ENCODE assay signal across 1 cellular context in genomic region chrX:125012585-125012984, GRCh38.
TF ChIP-seq lines count a peak whose summit lies in the region.

No MANE protein-coding gene starts in this region.

TF ChIP-seq in K562, 482 proteins besides CTCF, POLR2A, EP300 and RAD21 (continued from another document):
- TF ChIP-seq CTCFL (IDR thresholded peaks at IDR 0.05; ENCODE audit: borderline replicate concordance, insufficient read depth, low read depth, low read length, poor library complexity, severe bottlenecking): no peak
- TF ChIP-seq ZNF511 (CRISPR knock-in tag; IDR thresholded peaks at IDR 0.05): no peak
- no peak for TF ChIP-seq COPS2 (conservative IDR thresholded peaks at IDR 0.05)
- TF ChIP-seq SIRT6 (IDR thresholded peaks at IDR 0.05; ENCODE audit: low read depth, low read length): no peak
- no peak for TF ChIP-seq ZNF280A (IDR thresholded peaks at IDR 0.05; ENCODE audit: low read depth, partially characterized antibody)
- no peak for TF ChIP-seq HDAC3 (IDR thresholded peaks at IDR 0.05; ENCODE audit: borderline replicate concordance, partially characterized antibody)
- TF ChIP-seq ZKSCAN1 (IDR thresholded peaks at IDR 0.05; ENCODE audit: low read depth, low read length): no peak
- no peak for TF ChIP-seq RNF2 (IDR thresholded peaks at IDR 0.05)
- 0 out of 2 replicates have a peak, but pooled peaks have one; percentile 31 for TF ChIP-seq MAFG (tag; conservative IDR thresholded peaks at IDR 0.05)
- TF ChIP-seq EHMT2 (IDR thresholded peaks at IDR 0.05): no peak
- TF ChIP-seq ARID3B (CRISPR knock-in tag; IDR thresholded peaks at IDR 0.05; ENCODE audit: borderline replicate concordance): no peak
- no peak for TF ChIP-seq RBM34 (IDR thresholded peaks at IDR 0.05; ENCODE audit: borderline replicate concordance, insufficient read depth, low read length)
- TF ChIP-seq ZNF551 (CRISPR knock-in tag; IDR thresholded peaks at IDR 0.05): no peak
- TF ChIP-seq MAFF (IDR thresholded peaks at IDR 0.05; ENCODE audit: low read length): peak; percentile 27; the same call in 1 of the 2 replicates
- TF ChIP-seq ARID4B (CRISPR knock-in tag; IDR thresholded peaks at IDR 0.05): no peak
- TF ChIP-seq ETS2 (tag; IDR thresholded peaks at IDR 0.05; ENCODE audit: borderline replicate concordance, poor library complexity, severe bottlenecking): no peak
- no peak for TF ChIP-seq E2F3 (CRISPR knock-in tag; IDR thresholded peaks at IDR 0.05)
- no peak for TF ChIP-seq ZKSCAN8 (CRISPR knock-in tag; IDR thresholded peaks at IDR 0.05)
- TF ChIP-seq SMARCC2 (IDR thresholded peaks at IDR 0.05; ENCODE audit: low read depth): no peak
- TF ChIP-seq SUPT5H (IDR thresholded peaks at IDR 0.05): no peak
- no peak for TF ChIP-seq ZNF444 (CRISPR knock-in tag; IDR thresholded peaks at IDR 0.05)
- no peak for TF ChIP-seq HNRNPH1 (optimal IDR thresholded peaks at IDR 0.05; ENCODE audit: low read depth, low read length)
- TF ChIP-seq MAFK (IDR thresholded peaks at IDR 0.05; ENCODE audit: low read length): peak; percentile 48; the same call in 1 of the 2 replicates
- TF ChIP-seq C11orf30 (IDR thresholded peaks at IDR 0.05; ENCODE audit: low read depth): peak; percentile 58; the same call in 1 of the 2 replicates
- no peak for TF ChIP-seq EGR1 (conservative IDR thresholded peaks at IDR 0.05)
- no peak for TF ChIP-seq NR0B1 (IDR thresholded peaks at IDR 0.05; ENCODE audit: partially characterized antibody)
- TF ChIP-seq FIP1L1 (IDR thresholded peaks at IDR 0.05; ENCODE audit: low read depth, low read length, poor library complexity, severe bottlenecking): no peak
- TF ChIP-seq ZNF512 (tag; IDR thresholded peaks at IDR 0.05): no peak
- TF ChIP-seq PHF8 (IDR thresholded peaks at IDR 0.05; ENCODE audit: borderline replicate concordance, low read length): no peak
- no peak for TF ChIP-seq SP2 (IDR thresholded peaks at IDR 0.05; ENCODE audit: extremely low read depth, low read depth, low read length, poor library complexity, severe bottlenecking)
